ENCODE assay signal across 9 cellular contexts in genomic region chr1:160108888-160109662, GRCh38. TPM values are rescaled to one million over a fixed set of nuclear protein-coding genes. Genes with fewer than 3 reads are reported as not detected.
A peak's percentile ranks its signal among the peaks of the same experiment; 100 is the strongest.
DNase-seq lines count a peak whose midpoint lies in the region; ATAC-seq and TF ChIP-seq lines count a peak whose summit lies in the region.
"Had no signal": no experiment of that assay in that cellular context is flagged by ENCODE, and none has a peak within 500 bp of the region (broad histone marks: within the 10 kb centered on the region; RNA-seq: fewer than 3 reads in every experiment).

No MANE protein-coding gene starts in this region.

- CTCF ChIA-PET in activated CD8-positive, alpha-beta T cell treated with anti-CD3 and anti-CD28 coated beads, Interleukin-2, amount 10 ng/mL, durations not matched to agents 7 days and 5 days (lab: Charles Lee), result interaction anchor here (0.7 to 2.5 kb wide), 14 partner anchors 8 to 268 kb away, joined by 3 to 20 read pairs (median 4); partner anchors contain the start of gene IGSF8

- H2AFZ ChIP-seq in DND-41 (ENCODE audit: low read depth, low read length), result peak overlapping the region; percentile 32; the same call in 1 of the 2 replicates

- H4K20me1 ChIP-seq in DND-41 (ENCODE audit: insufficient read depth, low read length), result no peaks in the 10 kb centered on the region

- no peaks in the 10 kb centered on the region for H3K9me3 Mint-ChIP-seq in activated CD8-positive, alpha-beta T cell treated with anti-CD3 and anti-CD28 coated beads, Interleukin-2, amount 10 ng/mL, durations not matched to agents 7 days and 5 days (ENCODE audit: insufficient read depth)

- ATAC-seq in DND-41 (ENCODE audit: insufficient read depth, low read depth), result peak; percentile 64; the same call in 1 of the 3 replicates
- no peak for ATAC-seq in activated CD8-positive, alpha-beta T cell treated with anti-CD3 and anti-CD28 coated beads, Interleukin-2, amount 10 ng/mL, durations not matched to agents 7 days and 5 days
- ATAC-seq in GM21390 (IDR thresholded peaks at IDR 0.05; ENCODE audit: unreplicated experiment), result no peak
- ATAC-seq in GM21723 (IDR thresholded peaks at IDR 0.05; ENCODE audit: unreplicated experiment), result no peak

- TF ChIP-seq CTCF in DND-41 (IDR thresholded peaks at IDR 0.05; ENCODE audit: borderline replicate concordance, extremely low read depth, low read length, poor library complexity, severe bottlenecking) (peak; percentile 63), spleen (IDR thresholded peaks at IDR 0.05 in 8 of 11, conservative IDR thresholded peaks at IDR 0.05 in 3 of 11) (peak in 10 of 11 experiments; percentile 6 to 62 (median 49))

- H3K36me3 ChIP-seq in DND-41 (ENCODE audit: insufficient read depth, low read length) (no peaks in the 10 kb centered on the region), spleen (no peaks in the 10 kb centered on the region)
- H3K36me3 ChIP-seq: neutrophil had no signal

- no peak overlapping the region for H3K27ac Mint-ChIP-seq in activated CD8-positive, alpha-beta T cell treated with anti-CD3 and anti-CD28 coated beads, Interleukin-2, amount 10 ng/mL, durations not matched to agents 7 days and 5 days

- H3K9ac ChIP-seq in DND-41 (ENCODE audit: low read depth, low read length), result no peak overlapping the region

- POLR2A ChIA-PET in activated CD8-positive, alpha-beta T cell treated with anti-CD3 and anti-CD28 coated beads, Interleukin-2, amount 10 ng/mL, durations not matched to agents 7 days and 5 days (lab: Charles Lee), result interaction anchor here (0.6 to 0.8 kb wide), 2 partner anchors 225 to 420 kb away, joined by 3 read pairs; no protein-coding TSS in a partner anchor

- H3K9me3 ChIP-seq in DND-41 (ENCODE audit: insufficient read depth, low read length, severe bottlenecking) (no peaks in the 10 kb centered on the region), spleen (no peaks in the 10 kb centered on the region)
- H3K9me3 ChIP-seq: neutrophil had no signal

- no peak for TF ChIP-seq POLR2A in spleen (IDR thresholded peaks at IDR 0.05)

- no peak overlapping the region for H3K4me3 Mint-ChIP-seq in activated CD8-positive, alpha-beta T cell treated with anti-CD3 and anti-CD28 coated beads, Interleukin-2, amount 10 ng/mL, durations not matched to agents 7 days and 5 days

- H3K27ac ChIP-seq in DND-41 (ENCODE audit: low read length) (no peak overlapping the region), spleen (no peak overlapping the region)
- H3K27ac ChIP-seq: neutrophil had no signal

- no peak overlapping the region for H3K4me3 ChIP-seq in DND-41 (ENCODE audit: low read depth in 1 of 2, low read length in 2 of 2)
- no peak overlapping the region for H3K4me3 ChIP-seq in spleen

- peaks cover 5% of the 10 kb centered on the region for H3K27me3 Mint-ChIP-seq in activated CD8-positive, alpha-beta T cell treated with anti-CD3 and anti-CD28 coated beads, Interleukin-2, amount 10 ng/mL, durations not matched to agents 7 days and 5 days (ENCODE audit: low read depth)

- no peak overlapping the region for H3K4me2 ChIP-seq in DND-41 (ENCODE audit: insufficient read depth, low read length)

- H3K36me3 Mint-ChIP-seq in activated CD8-positive, alpha-beta T cell treated with anti-CD3 and anti-CD28 coated beads, Interleukin-2, amount 10 ng/mL, durations not matched to agents 7 days and 5 days (ENCODE audit: low read depth), result no peaks in the 10 kb centered on the region

- DNase-seq in DND-41, result peak; percentile 52
- DNase-seq in Kasumi-1 (lab: John Stamatoyannopoulos, UW), result peak; percentile 43 to 54
- peak; percentile 60 for DNase-seq in activated CD8-positive, alpha-beta T cell treated with anti-CD3 and anti-CD28 coated beads, Interleukin-2, amount 10 ng/mL, durations not matched to agents 7 days and 5 days
- DNase-seq in germinal center (ENCODE audit: low spot score), result peak; percentile 55
- DNase-seq in spleen, result no peak
- no peak for DNase-seq in GM19240 (ENCODE audit: insufficient read length, low spot score)

- no peaks in the 10 kb centered on the region for H3K27me3 ChIP-seq in DND-41 (ENCODE audit: insufficient read depth, low read length, poor library complexity)
- peaks cover 0 to 8% (median 0%) of the 10 kb centered on the region in 7 donors for H3K27me3 ChIP-seq in spleen (replicated peaks in 1 of 7)

- H3K4me1 Mint-ChIP-seq in activated CD8-positive, alpha-beta T cell treated with anti-CD3 and anti-CD28 coated beads, Interleukin-2, amount 10 ng/mL, durations not matched to agents 7 days and 5 days (ENCODE audit: low read depth), result no peaks in the 10 kb centered on the region

- intact Hi-C loops in spleen (cut with DNase I; ENCODE audit: low total_unique reads), result loop anchor here (10.0 kb wide), 2 partner anchors 76 to 146 kb away; no protein-coding TSS in a partner anchor

- 54 to 79% (median 64%) methylated on average over 4 to 6 of the region's 6 CpGs for WGBS in spleen, 5 donors

- H3K4me1 ChIP-seq in DND-41 (ENCODE audit: insufficient read depth, low read length) (no peaks in the 10 kb centered on the region), spleen (peaks cover 0 to 14% (median 5%) of the 10 kb centered on the region in 6 donors)

- no peaks in the 10 kb centered on the region for H3K79me2 ChIP-seq in DND-41 (ENCODE audit: insufficient read depth, low read length)

RNA-seq across cellular contexts. Expression of gene ATP1A2, which starts 6.5 kb away (rescaled TPM):
- total RNA-seq in activated CD8-positive, alpha-beta T cell treated with anti-CD3 and anti-CD28 coated beads, Interleukin-2, amount 10 ng/mL, durations not matched to agents 7 days and 5 days, result not detected
- total RNA-seq in spleen, result 10 to 100 TPM in 1 of 7 donors, 1 to 10 TPM in 3, under 1 TPM in 3; 0.20 to 19.1 (median 1.1) TPM
- polyA plus RNA-seq in spleen, result 1 to 10 TPM in 1 of 3 donors, under 1 TPM in 2; 0.13 to 1.7 (median 0.27) TPM

RNA-seq across cellular contexts. Expression of gene IGSF8, which starts 10.7 kb away (rescaled TPM):
- total RNA-seq in activated CD8-positive, alpha-beta T cell treated with anti-CD3 and anti-CD28 coated beads, Interleukin-2, amount 10 ng/mL, durations not matched to agents 7 days and 5 days, result 10 to 100 TPM; 41.7 to 44.4 TPM
- total RNA-seq in spleen, result 10 to 100 TPM; 16.8 to 28.9 (median 25.3) TPM
- polyA plus RNA-seq in spleen, result 10 to 100 TPM; 15.6 to 23.1 (median 16.1) TPM

RNA-seq across cellular contexts. Expression of gene KCNJ9, which starts 27.7 kb away (rescaled TPM):
- total RNA-seq in activated CD8-positive, alpha-beta T cell treated with anti-CD3 and anti-CD28 coated beads, Interleukin-2, amount 10 ng/mL, durations not matched to agents 7 days and 5 days, result not detected
- total RNA-seq in spleen, result not detected
- not detected for polyA plus RNA-seq in spleen

RNA-seq across cellular contexts. Expression of gene KCNJ10, which starts 39.1 kb away (rescaled TPM):
- total RNA-seq in activated CD8-positive, alpha-beta T cell treated with anti-CD3 and anti-CD28 coated beads, Interleukin-2, amount 10 ng/mL, durations not matched to agents 7 days and 5 days, result not detected
- total RNA-seq in spleen, result 10 to 100 TPM in 5 of 7 donors, 1 to 10 TPM in 2; 6.5 to 30.8 (median 23.9) TPM
- 1 to 10 TPM; 3.7 to 3.9 (median 3.8) TPM for polyA plus RNA-seq in spleen

RNA-seq across cellular contexts. Expression of gene ATP1A4, which starts 42.3 kb away (rescaled TPM):
- total RNA-seq in activated CD8-positive, alpha-beta T cell treated with anti-CD3 and anti-CD28 coated beads, Interleukin-2, amount 10 ng/mL, durations not matched to agents 7 days and 5 days, result not detected
- total RNA-seq in spleen, result 1 to 10 TPM in 2 of 7 donors, under 1 TPM in 3, not detected in 2; 0.70 to 2.9 (median 0.97) TPM
- 1 to 10 TPM in 1 of 3 donors, under 1 TPM in 2; 0.85 to 2.3 (median 0.93) TPM for polyA plus RNA-seq in spleen

Comparison
In these comparisons a context has a peak if more than half of its experiments do, and no peak if none do; other contexts are left out.
1. DNase-seq: peak in DND-41 (single experiment), Kasumi-1 (2 of 2), activated CD8-positive, alpha-beta T cell treated with anti-CD3 and anti-CD28 coated beads, Interleukin-2, amount 10 ng/mL, durations not matched to agents 7 days and 5 days (single experiment) and germinal center (single experiment); none in spleen (single experiment) and GM19240 (single experiment).